ENCODE assay signal across 12 cellular contexts in genomic region chr16:2829501-2830354, GRCh38. TPM values are rescaled to one million over a fixed set of nuclear protein-coding genes. Genes with fewer than 3 reads are reported as not detected.
A peak's percentile ranks its signal among the peaks of the same experiment; 100 is the strongest.
DNase-seq lines count a peak whose midpoint lies in the region; ATAC-seq and TF ChIP-seq lines count a peak whose summit lies in the region.
"Had no signal": no experiment of that assay in that cellular context is flagged by ENCODE, and none has a peak within 500 bp of the region (broad histone marks: within the 10 kb centered on the region; RNA-seq: fewer than 3 reads in every experiment).

Gene ZG16B, plus strand, starts transcription at chr16:2830303. Its CDS starts 139 bp downstream, at chr16:2830442.

- intact Hi-C loops in activated CD4-positive, alpha-beta T cell treated with anti-CD3 and anti-CD28 coated beads, Interleukin-2, amount 10 ng/mL, durations not matched to agents 24 days and 14 days (cut with micrococcal nuclease): no loop called here

- H3K9me3 Mint-ChIP-seq in activated CD4-positive, alpha-beta T cell treated with anti-CD3 and anti-CD28 coated beads, Interleukin-2, amount 10 ng/mL, durations not matched to agents 24 days and 14 days: no peaks in the 10 kb centered on the region
- no peaks in the 10 kb centered on the region for H3K9me3 Mint-ChIP-seq in stimulated activated naive CD8-positive, alpha-beta T cell treated with anti-CD3 and anti-CD28 coated beads, Interleukin-15, amount 100 ng/mL, for 72 hours
- H3K9me3 Mint-ChIP-seq: activated naive CD4-positive, alpha-beta T cell treated with anti-CD3 and anti-CD28 coated beads, Interleukin-2, amount 50 U/mL, for 72 hours; H9 had no signal

- H3K36me3 Mint-ChIP-seq in activated CD4-positive, alpha-beta T cell treated with anti-CD3 and anti-CD28 coated beads, Interleukin-2, amount 10 ng/mL, durations not matched to agents 24 days and 14 days (ENCODE audit: low read depth): no peaks in the 10 kb centered on the region
- H3K36me3 Mint-ChIP-seq: activated naive CD4-positive, alpha-beta T cell treated with anti-CD3 and anti-CD28 coated beads, Interleukin-2, amount 50 U/mL, for 72 hours had no signal

- H3K4me3 Mint-ChIP-seq in activated CD4-positive, alpha-beta T cell treated with anti-CD3 and anti-CD28 coated beads, Interleukin-2, amount 10 ng/mL, durations not matched to agents 24 days and 14 days: peak within 1 kb of the TSS; percentile 65
- peak within 1 kb of the TSS; percentile 69 to 76 for H3K4me3 Mint-ChIP-seq in stimulated activated naive CD8-positive, alpha-beta T cell treated with anti-CD3 and anti-CD28 coated beads, Interleukin-15, amount 100 ng/mL, for 72 hours
- H3K4me3 Mint-ChIP-seq: H9 had no signal

- H3K27me3 Mint-ChIP-seq in activated CD4-positive, alpha-beta T cell treated with anti-CD3 and anti-CD28 coated beads, Interleukin-2, amount 10 ng/mL, durations not matched to agents 24 days and 14 days: peaks cover 2% of the 10 kb centered on the region
- H3K27me3 Mint-ChIP-seq in stimulated activated naive CD8-positive, alpha-beta T cell treated with anti-CD3 and anti-CD28 coated beads, Interleukin-15, amount 100 ng/mL, for 72 hours: peaks cover 11% of the 10 kb centered on the region

- DNase-seq in activated CD4-positive, alpha-beta T cell treated with anti-CD3 and anti-CD28 coated beads, Interleukin-2, amount 10 ng/mL, durations not matched to agents 24 days and 14 days: peak; percentile 72
- DNase-seq in activated CD4-positive, alpha-beta T cell treated with anti-CD3 and anti-CD28 coated beads, Interleukin-2, amount 50 U/mL, for 1 hour: no peak
- DNase-seq in fibroblast of the aortic adventitia (ENCODE audit: low read depth): peak; percentile 14
- DNase-seq in stimulated activated naive CD8-positive, alpha-beta T cell treated with anti-CD3 and anti-CD28 coated beads, Interleukin-15, amount 100 ng/mL, for 72 hours: no peak
- DNase-seq in amniotic stem cell (lab: John Stamatoyannopoulos, UW): no peak
- no peak for DNase-seq in NCI-H2081 (lab: John Stamatoyannopoulos, UW)
- DNase-seq: H9, KG1, NCI-H2227 treated with DMSO at 0.1 percent for 48 hours had no signal

- TF ChIP-seq CTCF in fibroblast of the aortic adventitia (IDR thresholded peaks at IDR 0.05; ENCODE audit: insufficient read depth, low read length): no peak

- peak within 1 kb of the TSS; percentile 81 for H3K27ac Mint-ChIP-seq in activated CD4-positive, alpha-beta T cell treated with anti-CD3 and anti-CD28 coated beads, Interleukin-2, amount 10 ng/mL, durations not matched to agents 24 days and 14 days
- peak within 1 kb of the TSS; percentile 93 to 95 for H3K27ac Mint-ChIP-seq in stimulated activated naive CD8-positive, alpha-beta T cell treated with anti-CD3 and anti-CD28 coated beads, Interleukin-15, amount 100 ng/mL, for 72 hours

- peak; percentile 32; the same call in 2 of the 3 replicates for ATAC-seq in SK-N-SH treated with all-trans-retinoic acid at 6 μM for 48 hours
- peak; percentile 75 for ATAC-seq in stimulated activated naive CD8-positive, alpha-beta T cell treated with anti-CD3 and anti-CD28 coated beads, Interleukin-15, amount 100 ng/mL, for 72 hours
- ATAC-seq in HG03135 (IDR thresholded peaks at IDR 0.05; ENCODE audit: unreplicated experiment): no peak
- ATAC-seq: activated naive CD4-positive, alpha-beta T cell treated with anti-CD3 and anti-CD28 coated beads, Interleukin-2, amount 50 U/mL, for 72 hours had no signal

- H3K4me3 ChIP-seq in fibroblast of the aortic adventitia (ENCODE audit: low read depth, low read length): no peak within 1 kb of the TSS

- H3K4me1 Mint-ChIP-seq in activated CD4-positive, alpha-beta T cell treated with anti-CD3 and anti-CD28 coated beads, Interleukin-2, amount 10 ng/mL, durations not matched to agents 24 days and 14 days: peaks cover 3% of the 10 kb centered on the region
- no peaks in the 10 kb centered on the region for H3K4me1 Mint-ChIP-seq in stimulated activated naive CD8-positive, alpha-beta T cell treated with anti-CD3 and anti-CD28 coated beads, Interleukin-15, amount 100 ng/mL, for 72 hours
- H3K4me1 Mint-ChIP-seq: H9 had no signal

TF ChIP-seq in SK-N-SH treated with all-trans-retinoic acid at 6 μM for 48 hours, 23 proteins besides CTCF, POLR2A, EP300 and RAD21:
- no peak for TF ChIP-seq TOX (CRISPR knock-in tag; IDR thresholded peaks at IDR 0.05; ENCODE audit: borderline replicate concordance)
- TF ChIP-seq PATZ1 (CRISPR knock-in tag; IDR thresholded peaks at IDR 0.05; ENCODE audit: borderline replicate concordance): no peak
- no peak for TF ChIP-seq PPARA (CRISPR knock-in tag; IDR thresholded peaks at IDR 0.05; ENCODE audit: borderline replicate concordance)
- TF ChIP-seq RARB (CRISPR knock-in tag; IDR thresholded peaks at IDR 0.05): no peak
- TF ChIP-seq CSDC2 (CRISPR knock-in tag; IDR thresholded peaks at IDR 0.05): no peak
- no peak for TF ChIP-seq ZFP30 (CRISPR knock-in tag; IDR thresholded peaks at IDR 0.05)
- TF ChIP-seq ARNTL (CRISPR knock-in tag; IDR thresholded peaks at IDR 0.05; ENCODE audit: borderline replicate concordance, low read depth): no peak

RNA-seq across cellular contexts. Expression of gene ZG16B, which starts in this region (rescaled TPM):
- total RNA-seq in activated CD4-positive, alpha-beta T cell treated with anti-CD3 and anti-CD28 coated beads, Interleukin-2, amount 10 ng/mL, durations not matched to agents 24 days and 14 days: 9.3 and 11.0 TPM in 2 replicates
- 0.27 and 1.4 TPM in 2 replicates for total RNA-seq in fibroblast of the aortic adventitia (ENCODE audit: low replicate concordance)
- total RNA-seq: H9 had no signal

Comparison
In these comparisons a context has a peak if more than half of its experiments do, and no peak if none do; other contexts are left out.
1. DNase-seq: peak in activated CD4-positive, alpha-beta T cell treated with anti-CD3 and anti-CD28 coated beads, Interleukin-2, amount 10 ng/mL, durations not matched to agents 24 days and 14 days (single experiment) and fibroblast of the aortic adventitia (single experiment); none in activated CD4-positive, alpha-beta T cell treated with anti-CD3 and anti-CD28 coated beads, Interleukin-2, amount 50 U/mL, for 1 hour (single experiment), stimulated activated naive CD8-positive, alpha-beta T cell treated with anti-CD3 and anti-CD28 coated beads, Interleukin-15, amount 100 ng/mL, for 72 hours (0 of 2), amniotic stem cell (single experiment) and NCI-H2081 (0 of 2).